20 cellular contexts compared by ENCODE assay signal in the genomic region with DNA sequence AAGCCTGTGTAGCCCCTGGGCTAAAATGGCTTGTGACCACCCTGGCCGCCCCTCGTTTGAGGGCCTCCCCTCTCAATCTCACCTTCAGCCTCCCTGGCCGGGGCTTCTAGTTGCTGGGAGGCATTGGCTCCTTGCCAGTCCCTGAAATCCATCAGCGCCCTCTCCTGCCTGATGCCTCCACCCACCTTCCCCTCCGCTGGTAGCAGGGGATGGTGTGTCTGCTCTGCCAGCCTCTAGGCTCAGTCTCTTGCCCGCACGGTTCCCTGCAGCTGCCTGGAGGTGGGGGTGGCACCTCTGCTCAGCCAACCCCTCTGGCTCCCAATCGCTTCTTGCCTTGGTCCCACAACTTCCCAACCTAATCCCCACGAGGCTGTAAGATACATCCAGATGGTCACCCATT.
DNase-seq lines count a peak whose midpoint lies in the region; ATAC-seq and TF ChIP-seq lines count a peak whose summit lies in the region.
"Had no signal": no experiment of that assay in that cellular context is flagged by ENCODE, and none has a peak within 500 bp of the region (broad histone marks: within the 10 kb centered on the region; RNA-seq: fewer than 3 reads in every experiment).

No MANE protein-coding gene starts in this region.

- H3K27me3 ChIP-seq in GM23338 (ENCODE audit: insufficient read depth) (no peaks in the 10 kb centered on the region), heart left ventricle (peaks cover 0 to 24% (median 4%) of the 10 kb centered on the region in 9 donors)
- H3K27me3 ChIP-seq: Peyer's patch had no signal

- peaks cover 2% of the 10 kb centered on the region; the same call in 1 of the 2 replicates for H4K20me1 ChIP-seq in GM23338 (replicated peaks; ENCODE audit: insufficient read depth)

- H3K4me1 ChIP-seq in GM23338 (ENCODE audit: insufficient read depth) (no peaks in the 10 kb centered on the region), heart left ventricle (peaks cover 0 to 5% (median 0%) of the 10 kb centered on the region in 12 donors)
- H3K4me1 ChIP-seq: HAP-1, Peyer's patch had no signal

- no peaks in the 10 kb centered on the region for H3K79me2 ChIP-seq in GM23338 (replicated peaks; ENCODE audit: insufficient read depth)

- H3K4me2 ChIP-seq in GM23338: no peak overlapping the region

- H3K27ac ChIP-seq in GM23338 (ENCODE audit: low read depth) (no peak overlapping the region), heart left ventricle (no peak overlapping the region), substantia nigra (ENCODE audit: low read depth, low read length, poor library complexity, severe bottlenecking) (no peak overlapping the region)
- H3K27ac ChIP-seq: coronary artery, Peyer's patch had no signal

- intact Hi-C loops in heart left ventricle (cut with DNase I): no loop called here

- 34 to 42% (median 37%) methylated on average over 9 of the region's 9 CpGs for WGBS in heart left ventricle, 4 donors

- no peaks in the 10 kb centered on the region for H3K9me3 ChIP-seq in heart left ventricle
- H3K9me3 ChIP-seq: HAP-1, Peyer's patch had no signal

- no peaks in the 10 kb centered on the region for H3K9me2 ChIP-seq in GM23338 (ENCODE audit: insufficient read depth)

- no peaks in the 10 kb centered on the region for H3F3A ChIP-seq in GM23338 (replicated peaks; ENCODE audit: low read depth)

- peaks cover 10% of the 10 kb centered on the region for H3K27me3 Mint-ChIP-seq in GM23338 (ENCODE audit: insufficient read depth, low read depth, poor library complexity)

- H2AFZ ChIP-seq in GM23338: no peak overlapping the region

- ATAC-seq in GM23338 (peak; percentile 74), heart left ventricle (no peak)
- ATAC-seq: activated naive CD8-positive, alpha-beta T cell treated with anti-CD3 and anti-CD28 coated beads, Interleukin-2, amount 50 U/mL, for 24 hours; naive thymus-derived CD8-positive, alpha-beta T cell had no signal

- TF ChIP-seq CTCF in GM23338 (conservative IDR thresholded peaks at IDR 0.05; ENCODE audit: low read depth in 2 of 2): peak; percentile 13 to 68; a peak in 2 of 4 replicates
- no peak for TF ChIP-seq CTCF in heart left ventricle (IDR thresholded peaks at IDR 0.05)

- no peaks in the 10 kb centered on the region for H3K36me3 ChIP-seq in GM23338 (ENCODE audit: insufficient read depth)
- no peaks in the 10 kb centered on the region for H3K36me3 ChIP-seq in heart left ventricle
- H3K36me3 ChIP-seq: HAP-1, Peyer's patch had no signal

- DNase-seq in GM23338 (ENCODE audit: low spot score) (peak; percentile 43), NCI-H1694 (lab: John Stamatoyannopoulos, UW) (peak; percentile 64), NCI-H82 (lab: John Stamatoyannopoulos, UW) (peak; percentile 84), iPS-NIHi7 (ENCODE audit: extremely low spot score) (peak; percentile 47), heart left ventricle (no peak), NCI-H2029 treated with DMSO at 0.1 percent for 48 hours (lab: John Stamatoyannopoulos, UW) (no peak), substantia nigra (lab: John Stamatoyannopoulos, UW) (no peak), SKM-1 treated with dmso at 0.1 percent for 144 hours (lab: John Stamatoyannopoulos, UW; ENCODE audit: unreplicated experiment) (no peak)
- DNase-seq: activated naive CD8-positive, alpha-beta T cell treated with anti-CD3 and anti-CD28 coated beads, Interleukin-2, amount 50 U/mL, for 24 hours; hypothalamus; kidney glomerular epithelial cell; naive thymus-derived CD8-positive, alpha-beta T cell; NCI-H187; Peyer's patch had no signal

- TF ChIP-seq POLR2A in heart left ventricle (IDR thresholded peaks at IDR 0.05): no peak

- no peaks in the 10 kb centered on the region for H3K36me3 Mint-ChIP-seq in GM23338 (ENCODE audit: low read depth)
- H3K36me3 Mint-ChIP-seq: memory B cell; naive thymus-derived CD8-positive, alpha-beta T cell; type B pancreatic cell had no signal

- no peak overlapping the region for H3K27ac Mint-ChIP-seq in GM23338
- H3K27ac Mint-ChIP-seq: activated naive CD8-positive, alpha-beta T cell treated with anti-CD3 and anti-CD28 coated beads, Interleukin-2, amount 50 U/mL, for 24 hours; memory B cell; stimulated activated naive CD8-positive, alpha-beta T cell treated with anti-CD3 and anti-CD28 coated beads, Interleukin-15, Interleukin-2, amounts not matched to agents 100 ng/mL and 50 ng/mL, for 24 hours; T-helper 2 cell treated with Interferon-gamma antibody and Interleukin-4, amounts not matched to agents 5 μg/mL and 100 μg/mL, for 36 hours; type B pancreatic cell had no signal

- H3K4me1 Mint-ChIP-seq in GM23338: peaks cover 14% of the 10 kb centered on the region

- H3K4me3 Mint-ChIP-seq in GM23338: no peak overlapping the region
- H3K4me3 Mint-ChIP-seq: activated naive CD8-positive, alpha-beta T cell treated with anti-CD3 and anti-CD28 coated beads, Interleukin-2, amount 50 U/mL, for 24 hours; memory B cell; naive thymus-derived CD8-positive, alpha-beta T cell; stimulated activated naive CD8-positive, alpha-beta T cell treated with anti-CD3 and anti-CD28 coated beads, Interleukin-15, Interleukin-2, amounts not matched to agents 100 ng/mL and 50 ng/mL, for 24 hours; T-helper 2 cell treated with Interferon-gamma antibody and Interleukin-4, amounts not matched to agents 5 μg/mL and 100 μg/mL, for 36 hours; type B pancreatic cell had no signal

- no peak overlapping the region for H3K4me3 ChIP-seq in GM23338
- H3K4me3 ChIP-seq in heart left ventricle: no peak overlapping the region
- H3K4me3 ChIP-seq: coronary artery, HAP-1, Peyer's patch had no signal

- no peaks in the 10 kb centered on the region; the same call in 2 of the 3 replicates for H3K9me3 Mint-ChIP-seq in GM23338
- H3K9me3 Mint-ChIP-seq: activated naive CD8-positive, alpha-beta T cell treated with anti-CD3 and anti-CD28 coated beads, Interleukin-2, amount 50 U/mL, for 24 hours; memory B cell; naive thymus-derived CD8-positive, alpha-beta T cell; stimulated activated naive CD8-positive, alpha-beta T cell treated with anti-CD3 and anti-CD28 coated beads, Interleukin-15, Interleukin-2, amounts not matched to agents 100 ng/mL and 50 ng/mL, for 24 hours; T-helper 2 cell treated with Interferon-gamma antibody and Interleukin-4, amounts not matched to agents 5 μg/mL and 100 μg/mL, for 36 hours; type B pancreatic cell had no signal

TF ChIP-seq in GM23338, 12 proteins besides CTCF, POLR2A, EP300 and RAD21 (continues in another document):
- TF ChIP-seq STAT1 (IDR thresholded peaks at IDR 0.05; ENCODE audit: unreplicated experiment) (no peak), ZNF114 (CRISPR knock-in tag; IDR thresholded peaks at IDR 0.05) (no peak), POLR2AphosphoS5 (IDR thresholded peaks at IDR 0.05; ENCODE audit: low read depth) (no peak), EZH2phosphoT487 (IDR thresholded peaks at IDR 0.05; ENCODE audit: unreplicated experiment) (no peak), ZNF331 (CRISPR knock-in tag; IDR thresholded peaks at IDR 0.05; ENCODE audit: low read depth) (no peak), CREB1 (CRISPR knock-in tag; IDR thresholded peaks at IDR 0.05; ENCODE audit: low read depth) (no peak), EZH2 (IDR thresholded peaks at IDR 0.05; ENCODE audit: low read depth, unreplicated experiment) (no peak), NANOG (IDR thresholded peaks at IDR 0.05; ENCODE audit: borderline replicate concordance) (no peak), JUNB (IDR thresholded peaks at IDR 0.05; ENCODE audit: unreplicated experiment) (no peak), ETS1 (IDR thresholded peaks at IDR 0.05) (no peak)

Comparison
In these comparisons a context has a peak if more than half of its experiments do, and no peak if none do; other contexts are left out.
1. DNase-seq: peak in GM23338 (single experiment), NCI-H1694 (single experiment), NCI-H82 (single experiment) and iPS-NIHi7 (single experiment); none in heart left ventricle (0 of 5), NCI-H2029 treated with DMSO at 0.1 percent for 48 hours (single experiment), substantia nigra (0 of 49) and SKM-1 treated with dmso at 0.1 percent for 144 hours (single experiment).
2. CTCF ChIP-seq: peak in GM23338 (2 of 2); none in heart left ventricle (0 of 12).